Comparison of ENCODE assay signal across 13 cellular contexts in the genomic region with DNA sequence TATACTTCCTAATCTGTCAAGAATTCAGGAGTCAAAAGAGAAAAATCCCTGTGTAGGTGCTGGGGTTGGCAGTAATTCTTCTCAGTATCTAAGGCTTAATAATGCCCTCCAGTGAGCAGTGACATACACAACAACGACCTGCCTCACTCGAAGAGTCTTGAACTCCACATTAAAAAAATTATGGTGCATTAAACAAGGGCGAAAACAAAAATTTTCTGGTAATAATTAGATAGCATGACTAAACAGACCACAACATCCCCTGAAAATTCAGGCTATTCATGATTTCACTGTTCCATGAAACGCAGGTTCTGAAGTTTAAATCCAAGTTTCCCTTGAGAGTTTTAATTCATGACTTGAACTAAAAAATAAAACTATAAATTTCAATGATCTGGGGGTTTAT. TPM values are rescaled to one million over a fixed set of nuclear protein-coding genes. Genes with fewer than 3 reads are reported as not detected.
DNase-seq lines count a peak whose midpoint lies in the region; ATAC-seq and TF ChIP-seq lines count a peak whose summit lies in the region.
"Had no signal": no experiment of that assay in that cellular context is flagged by ENCODE, and none has a peak within 500 bp of the region (broad histone marks: within the 10 kb centered on the region; RNA-seq: fewer than 3 reads in every experiment).

No MANE protein-coding gene starts in this region.

- H3K36me3 ChIP-seq in CD4-positive, alpha-beta memory T cell (ENCODE audit: insufficient read depth, low read length) = peaks cover 6% of the 10 kb centered on the region
- H3K36me3 ChIP-seq in HEK293 (ENCODE audit: control insufficient read depth in 2 of 2, insufficient read depth in 1 of 2, low read length in 2 of 2) (peaks cover 0 to 22% of the 10 kb centered on the region in 2 experiments; a peak in 2 of 3 replicates), esophagus muscularis mucosa (peaks cover 0 to 6% (median 3%) of the 10 kb centered on the region in 4 donors), gastroesophageal sphincter (peaks cover 0 to 7% of the 10 kb centered on the region in 2 donors)

- no peaks in the 10 kb centered on the region for H3K27me3 ChIP-seq in CD4-positive, alpha-beta memory T cell (ENCODE audit: insufficient read depth, low read length)
- H3K27me3 ChIP-seq in esophagus muscularis mucosa (no peaks in the 10 kb centered on the region), gastroesophageal sphincter (no peaks in the 10 kb centered on the region)

- no peaks in the 10 kb centered on the region for H3K27me3 Mint-ChIP-seq in CD4-positive, alpha-beta memory T cell
- no peaks in the 10 kb centered on the region for H3K27me3 Mint-ChIP-seq in osteocyte (ENCODE audit: unreplicated experiment)
- H3K27me3 Mint-ChIP-seq: T-cell had no signal

- H3K4me1 ChIP-seq in CD4-positive, alpha-beta memory T cell (ENCODE audit: insufficient read depth, low read length) = peaks cover 64% of the 10 kb centered on the region
- H3K4me1 ChIP-seq in HEK293 (ENCODE audit: control insufficient read depth, insufficient read depth, low read length) = peaks cover 9% of the 10 kb centered on the region
- H3K4me1 ChIP-seq in esophagus muscularis mucosa = peaks cover 59 to 80% (median 66%) of the 10 kb centered on the region in 4 donors
- peaks cover 12 to 83% (median 24%) of the 10 kb centered on the region in 3 donors for H3K4me1 ChIP-seq in gastroesophageal sphincter

- peak overlapping the region in 6 of 7 donors; percentile 2 to 81 (median 48) for H3K27ac Mint-ChIP-seq in CD4-positive, alpha-beta memory T cell
- peak overlapping the region; percentile 32 for H3K27ac Mint-ChIP-seq in osteocyte (ENCODE audit: unreplicated experiment)

- 39% methylated on average over 4 of the region's 4 CpGs for WGBS in esophagus muscularis mucosa
- WGBS in gastroesophageal sphincter (ENCODE audit: low coverage in 1 of 2), 2 donors = 20 to 24% methylated on average over 4 of the region's 4 CpGs

- CTCF ChIA-PET in CD4-positive, alpha-beta memory T cell (lab: Charles Lee; ENCODE audit: partially characterized antibody) = interaction anchor here (0.9 kb wide), 1 partner anchor 179 kb away, joined by 4 read pairs; no protein-coding TSS in a partner anchor
- CTCF ChIA-PET in HEK293 (lab: Yijun Ruan, JAX) = interaction anchor here (0.7 kb wide), 1 partner anchor 59 kb away, joined by 3 read pairs; no protein-coding TSS in a partner anchor

- H3K27ac ChIP-seq in CD4-positive, alpha-beta memory T cell (ENCODE audit: low read depth, low read length) = no peak overlapping the region
- H3K27ac ChIP-seq in HEK293 (ENCODE audit: extremely low read depth, low read depth, low read length) (no peak overlapping the region), esophagus muscularis mucosa (replicated peaks in 1 of 4) (peak overlapping the region; percentile 46 to 100 (median 69)), gastroesophageal sphincter (peak overlapping the region in 2 of 4 donors; percentile 33 to 65)
- H3K27ac ChIP-seq: KMS-11 had no signal

- no peaks in the 10 kb centered on the region for H3K9me3 ChIP-seq in CD4-positive, alpha-beta memory T cell (ENCODE audit: control insufficient read depth in 1 of 2, low read length in 2 of 2)
- H3K9me3 ChIP-seq in HEK293 (ENCODE audit: control insufficient read depth, insufficient read depth, low read depth, low read length) (no peaks in the 10 kb centered on the region), esophagus muscularis mucosa (no peaks in the 10 kb centered on the region), gastroesophageal sphincter (no peaks in the 10 kb centered on the region)

- H3K4me3 Mint-ChIP-seq in CD4-positive, alpha-beta memory T cell = peak overlapping the region in 6 of 8 donors; percentile 25 to 74 (median 54)
- no peak overlapping the region for H3K4me3 Mint-ChIP-seq in osteocyte (ENCODE audit: unreplicated experiment)

- DNase-seq in CD4-positive, alpha-beta memory T cell = no peak
- no peak for DNase-seq in esophagus muscularis mucosa (ENCODE audit: extremely low spot score)
- DNase-seq in osteocyte (ENCODE audit: extremely low spot score, unreplicated experiment) = no peak
- no peak for DNase-seq in germinal center (ENCODE audit: low spot score)
- DNase-seq in NCI-H2081 (lab: John Stamatoyannopoulos, UW) = no peak
- DNase-seq in activated CD4-positive, alpha-beta T cell treated with anti-CD3 and anti-CD28 coated beads for 1 hour = no peak
- DNase-seq: activated CD4-positive, alpha-beta T cell treated with anti-CD3 and anti-CD28 coated beads, Interleukin-2, amount 50 U/mL, for 4 hours; NCI-H1930; T-cell had no signal

- no peaks in the 10 kb centered on the region for H3K9me3 Mint-ChIP-seq in CD4-positive, alpha-beta memory T cell
- no peaks in the 10 kb centered on the region for H3K9me3 Mint-ChIP-seq in osteocyte (ENCODE audit: unreplicated experiment)
- H3K9me3 Mint-ChIP-seq: T-cell had no signal

- TF ChIP-seq CTCF in HEK293 (tag by site-specific recombination; IDR thresholded peaks at IDR 0.05) = no peak
- TF ChIP-seq CTCF in esophagus muscularis mucosa (IDR thresholded peaks at IDR 0.05) = no peak
- TF ChIP-seq CTCF in osteocyte (IDR thresholded peaks at IDR 0.05) = no peak
- TF ChIP-seq CTCF in gastroesophageal sphincter (IDR thresholded peaks at IDR 0.05) = no peak

- POLR2A ChIA-PET in CD4-positive, alpha-beta memory T cell (lab: Charles Lee; ENCODE audit: partially characterized antibody) = no interaction called here
- POLR2A ChIA-PET in HEK293 (lab: Yijun Ruan, JAX) = interaction anchor here (0.7 kb wide), 1 partner anchor 1660 kb away, joined by 3 read pairs; no protein-coding TSS in a partner anchor

- TF ChIP-seq POLR2A in esophagus muscularis mucosa (IDR thresholded peaks at IDR 0.05; ENCODE audit: low read depth) = no peak
- no peak for TF ChIP-seq POLR2A in gastroesophageal sphincter (IDR thresholded peaks at IDR 0.05)

- intact Hi-C loops in CD4-positive, alpha-beta memory T cell (cut with micrococcal nuclease) = no loop called here
- intact Hi-C loops in esophagus muscularis mucosa (cut with DNase I) = no loop called here

- H3K36me3 Mint-ChIP-seq in CD4-positive, alpha-beta memory T cell = peaks cover 28 to 51% of the 10 kb centered on the region in 2 donors
- H3K36me3 Mint-ChIP-seq in osteocyte (ENCODE audit: unreplicated experiment) = peaks cover 20% of the 10 kb centered on the region

- no peak overlapping the region for H3K4me3 ChIP-seq in CD4-positive, alpha-beta memory T cell (ENCODE audit: low read length in 2 of 2)
- H3K4me3 ChIP-seq in HEK293 (ENCODE audit: low read depth, low read length) = no peak overlapping the region
- H3K4me3 ChIP-seq in esophagus muscularis mucosa = no peak overlapping the region
- H3K4me3 ChIP-seq in gastroesophageal sphincter = no peak overlapping the region
- H3K4me3 ChIP-seq: skin epidermis had no signal

- peaks cover 39 to 75% (median 59%) of the 10 kb centered on the region in 4 donors for H3K4me1 Mint-ChIP-seq in CD4-positive, alpha-beta memory T cell
- peaks cover 47% of the 10 kb centered on the region for H3K4me1 Mint-ChIP-seq in osteocyte (ENCODE audit: unreplicated experiment)

- no peak for TF ChIP-seq EP300 in esophagus muscularis mucosa (IDR thresholded peaks at IDR 0.05)
- no peak for TF ChIP-seq EP300 in gastroesophageal sphincter (IDR thresholded peaks at IDR 0.05)

- no peak for ATAC-seq in gastroesophageal sphincter
- ATAC-seq: T-cell had no signal

TF ChIP-seq in HEK293, 187 proteins besides CTCF, POLR2A, EP300 and RAD21 (continues in another document):
- TF ChIP-seq ZNF10 (tag by site-specific recombination; IDR thresholded peaks at IDR 0.05) = 0 out of 2 replicates have a peak, but pooled peaks have one; percentile 35
- TF ChIP-seq, protein P1, sequence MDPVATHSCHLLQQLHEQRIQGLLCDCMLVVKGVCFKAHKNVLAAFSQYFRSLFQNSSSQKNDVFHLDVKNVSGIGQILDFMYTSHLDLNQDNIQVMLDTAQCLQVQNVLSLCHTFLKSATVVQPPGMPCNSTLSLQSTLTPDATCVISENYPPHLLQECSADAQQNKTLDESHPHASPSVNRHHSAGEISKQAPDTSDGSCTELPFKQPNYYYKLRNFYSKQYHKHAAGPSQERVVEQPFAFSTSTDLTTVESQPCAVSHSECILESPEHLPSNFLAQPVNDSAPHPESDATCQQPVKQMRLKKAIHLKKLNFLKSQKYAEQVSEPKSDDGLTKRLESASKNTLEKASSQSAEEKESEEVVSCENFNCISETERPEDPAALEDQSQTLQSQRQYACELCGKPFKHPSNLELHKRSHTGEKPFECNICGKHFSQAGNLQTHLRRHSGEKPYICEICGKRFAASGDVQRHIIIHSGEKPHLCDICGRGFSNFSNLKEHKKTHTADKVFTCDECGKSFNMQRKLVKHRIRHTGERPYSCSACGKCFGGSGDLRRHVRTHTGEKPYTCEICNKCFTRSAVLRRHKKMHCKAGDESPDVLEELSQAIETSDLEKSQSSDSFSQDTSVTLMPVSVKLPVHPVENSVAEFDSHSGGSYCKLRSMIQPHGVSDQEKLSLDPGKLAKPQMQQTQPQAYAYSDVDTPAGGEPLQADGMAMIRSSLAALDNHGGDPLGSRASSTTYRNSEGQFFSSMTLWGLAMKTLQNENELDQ (tag by site-specific recombination; IDR thresholded peaks at IDR 0.05; ENCODE audit: low read depth) = no peak

RNA-seq across cellular contexts. Expression of gene SRSF4, which starts 5.1 kb away (rescaled TPM):
- 10 to 100 TPM; 83.3 to 86.8 TPM for total RNA-seq in CD4-positive, alpha-beta memory T cell
- polyA plus RNA-seq in CD4-positive, alpha-beta memory T cell = 100 to 1,000 TPM in 1 of 2 donors, 10 to 100 TPM in 1; 60.2 to 104 TPM
- total RNA-seq in esophagus muscularis mucosa (100 to 1,000 TPM in 2 of 4 donors, 10 to 100 TPM in 2; 90.3 to 113 (median 98.3) TPM), osteocyte (70.5 and 74.6 TPM in 2 replicates), gastroesophageal sphincter (100 to 1,000 TPM in 1 of 4 donors, 10 to 100 TPM in 3; 82.7 to 112 (median 96.8) TPM)

RNA-seq across cellular contexts. Expression of gene TMEM200B, which starts 52.9 kb away (rescaled TPM):
- not detected for total RNA-seq in CD4-positive, alpha-beta memory T cell
- polyA plus RNA-seq in CD4-positive, alpha-beta memory T cell = under 1 TPM in 1 of 2 donors, not detected in 1; 0.24 TPM
- total RNA-seq in esophagus muscularis mucosa = 10 to 100 TPM; 14.5 to 44.8 (median 28.2) TPM
- total RNA-seq in osteocyte = 19.7 and 22.5 TPM in 2 replicates
- total RNA-seq in gastroesophageal sphincter = 10 to 100 TPM; 22.6 to 39.7 (median 30.7) TPM

RNA-seq across cellular contexts. Expression of gene MECR, which starts 54.2 kb away (rescaled TPM):
- 10 to 100 TPM; 15.8 to 17.1 TPM for total RNA-seq in CD4-positive, alpha-beta memory T cell
- polyA plus RNA-seq in CD4-positive, alpha-beta memory T cell = 10 to 100 TPM; 12.0 to 12.6 TPM
- 10 to 100 TPM; 15.4 to 20.2 (median 18.6) TPM for total RNA-seq in esophagus muscularis mucosa
- 20.5 and 22.5 TPM in 2 replicates for total RNA-seq in osteocyte
- total RNA-seq in gastroesophageal sphincter = 10 to 100 TPM in 3 of 4 donors, 1 to 10 TPM in 1; 8.2 to 17.1 (median 12.9) TPM

RNA-seq across cellular contexts. Expression of gene PTPRU, which starts 59.8 kb away (rescaled TPM):
- under 1 TPM in 1 of 2 experiments, not detected in 1; 0.38 TPM for total RNA-seq in CD4-positive, alpha-beta memory T cell
- not detected for polyA plus RNA-seq in CD4-positive, alpha-beta memory T cell
- total RNA-seq in esophagus muscularis mucosa (10 to 100 TPM; 19.5 to 32.7 (median 27.5) TPM), osteocyte (3.5 and 4.8 TPM in 2 replicates), gastroesophageal sphincter (10 to 100 TPM; 11.1 to 30.5 (median 23.7) TPM)

Comparison
In these comparisons a context has a peak if more than half of its experiments do, and no peak if none do; other contexts are left out.
1. H3K27ac ChIP-seq: peak in esophagus muscularis mucosa (4 of 4); none in CD4-positive, alpha-beta memory T cell (single experiment) and HEK293 (single experiment).
2. RNA of gene TMEM200B, which starts 52.9 kb away (total RNA-seq): 14.5 to 44.8 TPM in esophagus muscularis mucosa, 22.6 to 39.7 TPM in gastroesophageal sphincter and 19.7 to 22.5 TPM in osteocyte; not detected in CD4-positive, alpha-beta memory T cell; every median in the first group is over 10 times any median in the second.